Comparison of ENCODE assay signal across 3 cellular contexts in the genomic region with DNA sequence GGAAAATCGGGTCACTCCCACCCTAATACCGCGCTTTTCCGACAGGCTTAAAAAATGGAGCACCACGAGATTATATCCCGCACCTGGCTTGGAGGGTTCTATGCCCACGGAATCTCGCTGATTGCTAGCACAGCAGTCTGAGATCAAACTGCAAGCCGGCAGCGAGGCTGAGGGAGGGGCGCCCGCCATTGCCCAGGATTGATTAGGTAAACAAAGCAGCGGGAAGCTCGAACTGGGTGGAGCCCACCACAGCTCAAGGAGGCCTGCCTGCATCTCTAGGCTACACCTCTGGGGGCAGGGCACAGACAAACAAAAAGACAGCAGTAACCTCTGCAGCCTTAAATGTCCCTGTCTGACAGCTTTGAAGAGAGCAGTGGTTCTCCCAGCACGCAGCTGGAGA.
A peak's percentile ranks its signal among the peaks of the same experiment; 100 is the strongest.
TF ChIP-seq lines count a peak whose summit lies in the region.
"Not testable (repeated sequence)": the region's sequence is repeated elsewhere in the genome, so short reads cannot be mapped to it uniquely, and the experiment has no call there.

No MANE protein-coding gene starts in this region.

TF ChIP-seq in HEK293T, 16 proteins besides CTCF, POLR2A, EP300 and RAD21:
- TF ChIP-seq, protein P1, sequence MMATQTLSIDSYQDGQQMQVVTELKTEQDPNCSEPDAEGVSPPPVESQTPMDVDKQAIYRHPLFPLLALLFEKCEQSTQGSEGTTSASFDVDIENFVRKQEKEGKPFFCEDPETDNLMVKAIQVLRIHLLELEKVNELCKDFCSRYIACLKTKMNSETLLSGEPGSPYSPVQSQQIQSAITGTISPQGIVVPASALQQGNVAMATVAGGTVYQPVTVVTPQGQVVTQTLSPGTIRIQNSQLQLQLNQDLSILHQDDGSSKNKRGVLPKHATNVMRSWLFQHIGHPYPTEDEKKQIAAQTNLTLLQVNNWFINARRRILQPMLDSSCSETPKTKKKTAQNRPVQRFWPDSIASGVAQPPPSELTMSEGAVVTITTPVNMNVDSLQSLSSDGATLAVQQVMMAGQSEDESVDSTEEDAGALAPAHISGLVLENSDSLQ (IDR thresholded peaks at IDR 0.05): peak; percentile 74
- 0 out of 2 replicates have a peak, but pooled peaks have one; percentile 26 for TF ChIP-seq L3MBTL2 (conservative IDR thresholded peaks at IDR 0.05)

TF ChIP-seq in WTC11, 78 proteins besides CTCF, POLR2A, EP300 and RAD21 (continued from another document):
- TF ChIP-seq, protein P2, sequence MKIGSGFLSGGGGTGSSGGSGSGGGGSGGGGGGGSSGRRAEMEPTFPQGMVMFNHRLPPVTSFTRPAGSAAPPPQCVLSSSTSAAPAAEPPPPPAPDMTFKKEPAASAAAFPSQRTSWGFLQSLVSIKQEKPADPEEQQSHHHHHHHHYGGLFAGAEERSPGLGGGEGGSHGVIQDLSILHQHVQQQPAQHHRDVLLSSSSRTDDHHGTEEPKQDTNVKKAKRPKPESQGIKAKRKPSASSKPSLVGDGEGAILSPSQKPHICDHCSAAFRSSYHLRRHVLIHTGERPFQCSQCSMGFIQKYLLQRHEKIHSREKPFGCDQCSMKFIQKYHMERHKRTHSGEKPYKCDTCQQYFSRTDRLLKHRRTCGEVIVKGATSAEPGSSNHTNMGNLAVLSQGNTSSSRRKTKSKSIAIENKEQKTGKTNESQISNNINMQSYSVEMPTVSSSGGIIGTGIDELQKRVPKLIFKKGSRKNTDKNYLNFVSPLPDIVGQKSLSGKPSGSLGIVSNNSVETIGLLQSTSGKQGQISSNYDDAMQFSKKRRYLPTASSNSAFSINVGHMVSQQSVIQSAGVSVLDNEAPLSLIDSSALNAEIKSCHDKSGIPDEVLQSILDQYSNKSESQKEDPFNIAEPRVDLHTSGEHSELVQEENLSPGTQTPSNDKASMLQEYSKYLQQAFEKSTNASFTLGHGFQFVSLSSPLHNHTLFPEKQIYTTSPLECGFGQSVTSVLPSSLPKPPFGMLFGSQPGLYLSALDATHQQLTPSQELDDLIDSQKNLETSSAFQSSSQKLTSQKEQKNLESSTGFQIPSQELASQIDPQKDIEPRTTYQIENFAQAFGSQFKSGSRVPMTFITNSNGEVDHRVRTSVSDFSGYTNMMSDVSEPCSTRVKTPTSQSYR (CRISPR knock-in tag; IDR thresholded peaks at IDR 0.05): peak; percentile 57; the same call in 1 of the 2 replicates
- peak; percentile 38; the same call in 1 of the 2 replicates for TF ChIP-seq ETV6 (CRISPR knock-in tag; IDR thresholded peaks at IDR 0.05)
- TF ChIP-seq, protein P3, sequence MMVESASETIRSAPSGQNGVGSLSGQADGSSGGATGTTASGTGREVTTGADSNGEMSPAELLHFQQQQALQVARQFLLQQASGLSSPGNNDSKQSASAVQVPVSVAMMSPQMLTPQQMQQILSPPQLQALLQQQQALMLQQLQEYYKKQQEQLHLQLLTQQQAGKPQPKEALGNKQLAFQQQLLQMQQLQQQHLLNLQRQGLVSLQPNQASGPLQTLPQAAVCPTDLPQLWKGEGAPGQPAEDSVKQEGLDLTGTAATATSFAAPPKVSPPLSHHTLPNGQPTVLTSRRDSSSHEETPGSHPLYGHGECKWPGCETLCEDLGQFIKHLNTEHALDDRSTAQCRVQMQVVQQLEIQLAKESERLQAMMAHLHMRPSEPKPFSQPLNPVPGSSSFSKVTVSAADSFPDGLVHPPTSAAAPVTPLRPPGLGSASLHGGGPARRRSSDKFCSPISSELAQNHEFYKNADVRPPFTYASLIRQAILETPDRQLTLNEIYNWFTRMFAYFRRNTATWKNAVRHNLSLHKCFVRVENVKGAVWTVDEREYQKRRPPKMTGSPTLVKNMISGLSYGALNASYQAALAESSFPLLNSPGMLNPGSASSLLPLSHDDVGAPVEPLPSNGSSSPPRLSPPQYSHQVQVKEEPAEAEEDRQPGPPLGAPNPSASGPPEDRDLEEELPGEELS (CRISPR knock-in tag; IDR thresholded peaks at IDR 0.05): peak; percentile 64; the same call in 1 of the 2 replicates
- TF ChIP-seq, protein P4, sequence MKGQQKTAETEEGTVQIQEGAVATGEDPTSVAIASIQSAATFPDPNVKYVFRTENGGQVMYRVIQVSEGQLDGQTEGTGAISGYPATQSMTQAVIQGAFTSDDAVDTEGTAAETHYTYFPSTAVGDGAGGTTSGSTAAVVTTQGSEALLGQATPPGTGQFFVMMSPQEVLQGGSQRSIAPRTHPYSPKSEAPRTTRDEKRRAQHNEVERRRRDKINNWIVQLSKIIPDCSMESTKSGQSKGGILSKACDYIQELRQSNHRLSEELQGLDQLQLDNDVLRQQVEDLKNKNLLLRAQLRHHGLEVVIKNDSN (CRISPR knock-in tag; IDR thresholded peaks at IDR 0.05): peak; percentile 36; the same call in 1 of the 2 replicates

TF ChIP-seq in HepG2, 621 proteins besides CTCF, POLR2A, EP300 and RAD21 (continued from another document and continues in another):
- TF ChIP-seq, protein P5, sequence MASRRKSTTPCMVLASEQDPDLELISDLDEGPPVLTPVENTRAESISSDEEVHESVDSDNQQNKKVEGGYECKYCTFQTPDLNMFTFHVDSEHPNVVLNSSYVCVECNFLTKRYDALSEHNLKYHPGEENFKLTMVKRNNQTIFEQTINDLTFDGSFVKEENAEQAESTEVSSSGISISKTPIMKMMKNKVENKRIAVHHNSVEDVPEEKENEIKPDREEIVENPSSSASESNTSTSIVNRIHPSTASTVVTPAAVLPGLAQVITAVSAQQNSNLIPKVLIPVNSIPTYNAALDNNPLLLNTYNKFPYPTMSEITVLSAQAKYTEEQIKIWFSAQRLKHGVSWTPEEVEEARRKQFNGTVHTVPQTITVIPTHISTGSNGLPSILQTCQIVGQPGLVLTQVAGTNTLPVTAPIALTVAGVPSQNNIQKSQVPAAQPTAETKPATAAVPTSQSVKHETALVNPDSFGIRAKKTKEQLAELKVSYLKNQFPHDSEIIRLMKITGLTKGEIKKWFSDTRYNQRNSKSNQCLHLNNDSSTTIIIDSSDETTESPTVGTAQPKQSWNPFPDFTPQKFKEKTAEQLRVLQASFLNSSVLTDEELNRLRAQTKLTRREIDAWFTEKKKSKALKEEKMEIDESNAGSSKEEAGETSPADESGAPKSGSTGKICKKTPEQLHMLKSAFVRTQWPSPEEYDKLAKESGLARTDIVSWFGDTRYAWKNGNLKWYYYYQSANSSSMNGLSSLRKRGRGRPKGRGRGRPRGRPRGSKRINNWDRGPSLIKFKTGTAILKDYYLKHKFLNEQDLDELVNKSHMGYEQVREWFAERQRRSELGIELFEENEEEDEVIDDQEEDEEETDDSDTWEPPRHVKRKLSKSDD (CRISPR knock-in tag; IDR thresholded peaks at IDR 0.05; ENCODE audit: low read depth): 0 out of 2 replicates have a peak, but pooled peaks have one; percentile 59
- TF ChIP-seq MEIS2 (CRISPR knock-in tag; IDR thresholded peaks at IDR 0.05): peak; percentile 62; the same call in 1 of the 2 replicates
- TF ChIP-seq MIXL1 (CRISPR knock-in tag; IDR thresholded peaks at IDR 0.05): peak; percentile 59; the same call in 1 of the 2 replicates
- peak; percentile 98 for TF ChIP-seq HOXD1 (CRISPR knock-in tag; IDR thresholded peaks at IDR 0.05)
- TF ChIP-seq HMG20A (CRISPR knock-in tag; IDR thresholded peaks at IDR 0.05; ENCODE audit: borderline replicate concordance): 0 out of 2 replicates have a peak, but pooled peaks have one; percentile 28
- TF ChIP-seq, protein P6, sequence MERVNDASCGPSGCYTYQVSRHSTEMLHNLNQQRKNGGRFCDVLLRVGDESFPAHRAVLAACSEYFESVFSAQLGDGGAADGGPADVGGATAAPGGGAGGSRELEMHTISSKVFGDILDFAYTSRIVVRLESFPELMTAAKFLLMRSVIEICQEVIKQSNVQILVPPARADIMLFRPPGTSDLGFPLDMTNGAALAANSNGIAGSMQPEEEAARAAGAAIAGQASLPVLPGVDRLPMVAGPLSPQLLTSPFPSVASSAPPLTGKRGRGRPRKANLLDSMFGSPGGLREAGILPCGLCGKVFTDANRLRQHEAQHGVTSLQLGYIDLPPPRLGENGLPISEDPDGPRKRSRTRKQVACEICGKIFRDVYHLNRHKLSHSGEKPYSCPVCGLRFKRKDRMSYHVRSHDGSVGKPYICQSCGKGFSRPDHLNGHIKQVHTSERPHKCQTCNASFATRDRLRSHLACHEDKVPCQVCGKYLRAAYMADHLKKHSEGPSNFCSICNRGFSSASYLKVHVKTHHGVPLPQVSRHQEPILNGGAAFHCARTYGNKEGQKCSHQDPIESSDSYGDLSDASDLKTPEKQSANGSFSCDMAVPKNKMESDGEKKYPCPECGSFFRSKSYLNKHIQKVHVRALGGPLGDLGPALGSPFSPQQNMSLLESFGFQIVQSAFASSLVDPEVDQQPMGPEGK (CRISPR knock-in tag; IDR thresholded peaks at IDR 0.05): peak; percentile 64; the same call in 1 of the 2 replicates
- TF ChIP-seq MTA1 (CRISPR knock-in tag; IDR thresholded peaks at IDR 0.05; ENCODE audit: borderline replicate concordance): peak; percentile 92; the same call in 1 of the 2 replicates
- TF ChIP-seq KMT2B (CRISPR knock-in tag; IDR thresholded peaks at IDR 0.05): peak; percentile 54; the same call in 1 of the 2 replicates
- not testable (repeated sequence) for TF ChIP-seq NR2F6, NONO, FOXA1 (IDR thresholded peaks at IDR 0.05)
- 0 out of 2 replicates have a peak, but pooled peaks have one; percentile 7 for TF ChIP-seq NR2F6 (CRISPR knock-in tag; IDR thresholded peaks at IDR 0.05)
- TF ChIP-seq NCOA2 (CRISPR knock-in tag; IDR thresholded peaks at IDR 0.05): peak; percentile 30; the same call in 1 of the 2 replicates
- 0 out of 2 replicates have a peak, but pooled peaks have one; percentile 37 for TF ChIP-seq ZNF772 (CRISPR knock-in tag; IDR thresholded peaks at IDR 0.05)
- TF ChIP-seq THAP11 (CRISPR knock-in tag; IDR thresholded peaks at IDR 0.05): 0 out of 2 replicates have a peak, but pooled peaks have one; percentile 16
- TF ChIP-seq, protein P7, sequence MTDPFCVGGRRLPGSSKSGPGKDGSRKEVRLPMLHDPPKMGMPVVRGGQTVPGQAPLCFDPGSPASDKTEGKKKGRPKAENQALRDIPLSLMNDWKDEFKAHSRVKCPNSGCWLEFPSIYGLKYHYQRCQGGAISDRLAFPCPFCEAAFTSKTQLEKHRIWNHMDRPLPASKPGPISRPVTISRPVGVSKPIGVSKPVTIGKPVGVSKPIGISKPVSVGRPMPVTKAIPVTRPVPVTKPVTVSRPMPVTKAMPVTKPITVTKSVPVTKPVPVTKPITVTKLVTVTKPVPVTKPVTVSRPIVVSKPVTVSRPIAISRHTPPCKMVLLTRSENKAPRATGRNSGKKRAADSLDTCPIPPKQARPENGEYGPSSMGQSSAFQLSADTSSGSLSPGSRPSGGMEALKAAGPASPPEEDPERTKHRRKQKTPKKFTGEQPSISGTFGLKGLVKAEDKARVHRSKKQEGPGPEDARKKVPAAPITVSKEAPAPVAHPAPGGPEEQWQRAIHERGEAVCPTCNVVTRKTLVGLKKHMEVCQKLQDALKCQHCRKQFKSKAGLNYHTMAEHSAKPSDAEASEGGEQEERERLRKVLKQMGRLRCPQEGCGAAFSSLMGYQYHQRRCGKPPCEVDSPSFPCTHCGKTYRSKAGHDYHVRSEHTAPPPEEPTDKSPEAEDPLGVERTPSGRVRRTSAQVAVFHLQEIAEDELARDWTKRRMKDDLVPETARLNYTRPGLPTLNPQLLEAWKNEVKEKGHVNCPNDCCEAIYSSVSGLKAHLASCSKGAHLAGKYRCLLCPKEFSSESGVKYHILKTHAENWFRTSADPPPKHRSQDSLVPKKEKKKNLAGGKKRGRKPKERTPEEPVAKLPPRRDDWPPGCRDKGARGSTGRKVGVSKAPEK (CRISPR knock-in tag; IDR thresholded peaks at IDR 0.05; ENCODE audit: borderline replicate concordance): peak; percentile 85; the same call in 1 of the 2 replicates
- TF ChIP-seq HNF4A (CRISPR knock-in tag; IDR thresholded peaks at IDR 0.05): peak; percentile 33; the same call in 1 of the 2 replicates
- peak; percentile 34; the same call in 1 of the 2 replicates for TF ChIP-seq SAP130 (CRISPR knock-in tag; IDR thresholded peaks at IDR 0.05; ENCODE audit: low read depth)
- TF ChIP-seq, protein P8, sequence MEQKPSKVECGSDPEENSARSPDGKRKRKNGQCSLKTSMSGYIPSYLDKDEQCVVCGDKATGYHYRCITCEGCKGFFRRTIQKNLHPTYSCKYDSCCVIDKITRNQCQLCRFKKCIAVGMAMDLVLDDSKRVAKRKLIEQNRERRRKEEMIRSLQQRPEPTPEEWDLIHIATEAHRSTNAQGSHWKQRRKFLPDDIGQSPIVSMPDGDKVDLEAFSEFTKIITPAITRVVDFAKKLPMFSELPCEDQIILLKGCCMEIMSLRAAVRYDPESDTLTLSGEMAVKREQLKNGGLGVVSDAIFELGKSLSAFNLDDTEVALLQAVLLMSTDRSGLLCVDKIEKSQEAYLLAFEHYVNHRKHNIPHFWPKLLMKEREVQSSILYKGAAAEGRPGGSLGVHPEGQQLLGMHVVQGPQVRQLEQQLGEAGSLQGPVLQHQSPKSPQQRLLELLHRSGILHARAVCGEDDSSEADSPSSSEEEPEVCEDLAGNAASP (CRISPR knock-in tag; IDR thresholded peaks at IDR 0.05; ENCODE audit: borderline replicate concordance): 0 out of 2 replicates have a peak, but pooled peaks have one; percentile 21
- TF ChIP-seq, protein P3 (CRISPR knock-in tag; IDR thresholded peaks at IDR 0.05): peak; percentile 57
- peak; percentile 23; the same call in 1 of the 2 replicates for TF ChIP-seq ETV5 (CRISPR knock-in tag; IDR thresholded peaks at IDR 0.05; ENCODE audit: borderline replicate concordance)
- TF ChIP-seq ERF (CRISPR knock-in tag; IDR thresholded peaks at IDR 0.05): 0 out of 2 replicates have a peak, but pooled peaks have one; percentile 29
- 0 out of 2 replicates have a peak, but pooled peaks have one; percentile 29 for TF ChIP-seq GFI1 (CRISPR knock-in tag; IDR thresholded peaks at IDR 0.05; ENCODE audit: borderline replicate concordance)
- TF ChIP-seq NONO (CRISPR knock-in tag; conservative IDR thresholded peaks at IDR 0.05): 0 out of 2 replicates have a peak, but pooled peaks have one; percentile 29
- TF ChIP-seq ZNF292 (CRISPR knock-in tag; IDR thresholded peaks at IDR 0.05; ENCODE audit: borderline replicate concordance, low read depth): peak; percentile 96
- peak; percentile 87 for TF ChIP-seq FOXA1 (CRISPR knock-in tag; IDR thresholded peaks at IDR 0.05)
- TF ChIP-seq MIER2 (CRISPR knock-in tag; IDR thresholded peaks at IDR 0.05): 0 out of 2 replicates have a peak, but pooled peaks have one; percentile 30
- TF ChIP-seq KDM3A (CRISPR knock-in tag; IDR thresholded peaks at IDR 0.05; ENCODE audit: low read depth): peak; percentile 74; the same call in 1 of the 2 replicates
- TF ChIP-seq, protein P9, sequence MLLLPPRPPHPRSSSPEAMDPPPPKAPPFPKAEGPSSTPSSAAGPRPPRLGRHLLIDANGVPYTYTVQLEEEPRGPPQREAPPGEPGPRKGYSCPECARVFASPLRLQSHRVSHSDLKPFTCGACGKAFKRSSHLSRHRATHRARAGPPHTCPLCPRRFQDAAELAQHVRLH (CRISPR knock-in tag; IDR thresholded peaks at IDR 0.05; ENCODE audit: borderline replicate concordance, low read depth): peak; percentile 34; the same call in 1 of the 2 replicates
